8 cellular contexts compared by ENCODE assay signal in the genomic region with DNA sequence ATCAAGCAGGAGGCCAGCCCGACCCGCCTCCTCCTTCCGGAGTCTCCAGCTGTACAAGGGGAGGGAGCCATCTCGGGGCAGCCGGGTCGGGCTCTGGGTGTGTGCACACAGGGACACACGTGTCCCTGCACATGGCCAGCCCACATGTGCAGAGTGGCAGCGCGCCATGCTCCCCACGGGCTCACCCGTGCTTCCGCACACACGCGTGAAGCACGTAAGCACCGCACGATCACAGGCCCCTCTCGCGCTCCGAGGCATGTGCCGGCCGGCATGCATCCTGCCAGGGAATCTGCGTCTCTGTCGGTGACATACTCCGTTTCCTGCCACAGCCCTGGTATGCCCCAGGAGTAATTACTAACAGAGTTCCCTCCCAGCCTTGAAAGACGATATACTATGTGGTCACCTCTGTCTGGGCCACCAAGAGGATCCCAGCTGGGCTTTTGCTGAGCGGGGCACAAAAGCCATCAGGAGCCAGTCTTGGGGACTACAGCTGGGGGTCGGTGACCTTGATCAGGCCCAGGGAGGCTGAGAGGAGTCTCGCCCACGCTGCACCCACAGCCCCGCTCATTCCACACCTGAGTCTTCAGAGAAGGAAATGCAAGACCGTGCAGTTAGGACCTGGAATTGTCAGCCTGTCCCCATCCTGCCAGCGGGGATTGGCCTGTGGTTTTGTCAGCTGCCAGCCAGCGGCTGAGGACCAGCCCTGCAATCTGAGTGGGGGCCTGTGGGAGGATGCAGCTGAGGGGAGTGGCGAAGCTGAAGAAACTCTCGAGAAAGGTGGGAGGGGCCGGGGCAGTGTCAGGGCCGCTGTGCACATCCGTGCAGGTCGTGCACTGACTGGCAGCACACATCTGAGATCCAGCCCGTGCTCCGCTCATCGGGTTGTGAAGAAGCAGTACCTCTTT. TPM values are rescaled to one million over a fixed set of nuclear protein-coding genes. Genes with fewer than 3 reads are reported as not detected.
DNase-seq lines count a peak whose midpoint lies in the region; ATAC-seq, FAIRE-seq and TF ChIP-seq lines count a peak whose summit lies in the region.

No MANE protein-coding gene starts in this region.

- peak overlapping the region; percentile 59 for H3K4me3 Mint-ChIP-seq in activated naive CD4-positive, alpha-beta T cell treated with anti-CD3 and anti-CD28 coated beads for 36 hours
- H3K4me3 Mint-ChIP-seq in stimulated activated naive CD8-positive, alpha-beta T cell treated with anti-CD3 and anti-CD28 coated beads, Interleukin-15, amount 100 ng/mL, for 72 hours, result peak overlapping the region; percentile 69 to 80

- ATAC-seq in HG03064 (IDR thresholded peaks at IDR 0.05; ENCODE audit: low read depth, unreplicated experiment), result peak; percentile 45
- ATAC-seq in stimulated activated naive CD8-positive, alpha-beta T cell treated with anti-CD3 and anti-CD28 coated beads, Interleukin-15, amount 100 ng/mL, for 72 hours, result peak; percentile 67
- no peak for ATAC-seq in GM18861 (IDR thresholded peaks at IDR 0.05; ENCODE audit: unreplicated experiment)

- H3K27me3 Mint-ChIP-seq in activated naive CD4-positive, alpha-beta T cell treated with anti-CD3 and anti-CD28 coated beads for 36 hours (ENCODE audit: low read depth), result no peaks in the 10 kb centered on the region
- no peaks in the 10 kb centered on the region for H3K27me3 Mint-ChIP-seq in stimulated activated naive CD8-positive, alpha-beta T cell treated with anti-CD3 and anti-CD28 coated beads, Interleukin-15, amount 100 ng/mL, for 72 hours

- H3K27ac ChIP-seq in kidney (ENCODE audit: low read depth in 2 of 2, low read length in 2 of 2), result peak overlapping the region; percentile 32 to 72

- no peaks in the 10 kb centered on the region for H3K9me3 ChIP-seq in kidney (ENCODE audit: control insufficient read depth in 1 of 2, low read length in 2 of 2)

- H3K9ac ChIP-seq in kidney (ENCODE audit: low read length in 2 of 2), result no peak overlapping the region

- no peaks in the 10 kb centered on the region for H3K9me3 Mint-ChIP-seq in activated naive CD4-positive, alpha-beta T cell treated with anti-CD3 and anti-CD28 coated beads for 36 hours
- no peaks in the 10 kb centered on the region for H3K9me3 Mint-ChIP-seq in stimulated activated naive CD8-positive, alpha-beta T cell treated with anti-CD3 and anti-CD28 coated beads, Interleukin-15, amount 100 ng/mL, for 72 hours

- CTCF ChIA-PET in activated naive CD4-positive, alpha-beta T cell treated with anti-CD3 and anti-CD28 coated beads for 36 hours (lab: Charles Lee), result interaction anchor here (1.7 kb wide), 1 partner anchor 22 kb away, joined by 5 read pairs; no protein-coding TSS in a partner anchor

- no peaks in the 10 kb centered on the region for H3K36me3 Mint-ChIP-seq in activated naive CD4-positive, alpha-beta T cell treated with anti-CD3 and anti-CD28 coated beads for 36 hours (ENCODE audit: low read depth)

- peaks cover 55% of the 10 kb centered on the region for H3K4me1 Mint-ChIP-seq in activated naive CD4-positive, alpha-beta T cell treated with anti-CD3 and anti-CD28 coated beads for 36 hours (ENCODE audit: low read depth)
- peaks cover 70% of the 10 kb centered on the region for H3K4me1 Mint-ChIP-seq in stimulated activated naive CD8-positive, alpha-beta T cell treated with anti-CD3 and anti-CD28 coated beads, Interleukin-15, amount 100 ng/mL, for 72 hours

- H3K4me3 ChIP-seq in kidney (ENCODE audit: low read length in 2 of 2), result peak overlapping the region in 1 of 2 donors; percentile 19

- H3K4me1 ChIP-seq in kidney (ENCODE audit: control insufficient read depth in 1 of 2, insufficient read depth in 1 of 2, low read depth in 1 of 2, low read length in 2 of 2), result peaks cover 5 to 24% of the 10 kb centered on the region in 2 donors

- H3K36me3 ChIP-seq in kidney (ENCODE audit: control insufficient read depth in 1 of 2, insufficient read depth in 2 of 2, low read length in 2 of 2), result no peaks in the 10 kb centered on the region

- intact Hi-C loops in activated naive CD4-positive, alpha-beta T cell treated with anti-CD3 and anti-CD28 coated beads for 36 hours (cut with micrococcal nuclease), result loop anchor here (1.0 kb wide), 3 partner anchors 12 to 47 kb away; a partner anchor contains a TSS
- intact Hi-C loops in kidney (cut with DNase I), result no loop called here

- peak overlapping the region; percentile 37 for H3K27ac Mint-ChIP-seq in activated naive CD4-positive, alpha-beta T cell treated with anti-CD3 and anti-CD28 coated beads for 36 hours
- H3K27ac Mint-ChIP-seq in stimulated activated naive CD8-positive, alpha-beta T cell treated with anti-CD3 and anti-CD28 coated beads, Interleukin-15, amount 100 ng/mL, for 72 hours, result peak overlapping the region in 1 of 2 donors; percentile 40

- DNase-seq in DMS79 treated with DMSO at 0.1 percent for 48 hours (lab: John Stamatoyannopoulos, UW) (peak; percentile 64), SHP77 (lab: John Stamatoyannopoulos, UW) (peak; percentile 92 to 93), kidney (peak; percentile 95), D341Med (ENCODE audit: low spot score) (no peak)
- DNase-seq in activated naive CD4-positive, alpha-beta T cell treated with anti-CD3 and anti-CD28 coated beads for 36 hours, result peak; percentile 83
- peak in 1 of 2 donors; percentile 72 for DNase-seq in stimulated activated naive CD8-positive, alpha-beta T cell treated with anti-CD3 and anti-CD28 coated beads, Interleukin-15, amount 100 ng/mL, for 72 hours

- no peak for FAIRE-seq in kidney (lab: Jason Lieb, UNC)

- no peak for TF ChIP-seq CTCF in kidney (IDR thresholded peaks at IDR 0.05; ENCODE audit: borderline replicate concordance, extremely low read depth, insufficient read depth)

RNA-seq across cellular contexts. Expression of a gene that starts 11.0 kb away (rescaled TPM):
- 10 to 100 TPM; 19.7 to 22.7 TPM for total RNA-seq in activated naive CD4-positive, alpha-beta T cell treated with anti-CD3 and anti-CD28 coated beads for 36 hours
- total RNA-seq in kidney, result 18.4 TPM
- polyA plus RNA-seq in kidney (ENCODE audit: insufficient read depth, low read depth, low replicate concordance), result 5.0 TPM

RNA-seq across cellular contexts. Expression of a gene that starts 32.4 kb away (rescaled TPM):
- not detected for total RNA-seq in activated naive CD4-positive, alpha-beta T cell treated with anti-CD3 and anti-CD28 coated beads for 36 hours
- not detected for total RNA-seq in kidney
- polyA plus RNA-seq in kidney (ENCODE audit: insufficient read depth, low read depth, low replicate concordance), result not detected

RNA-seq across cellular contexts. Expression of a gene that starts 46.7 kb away (rescaled TPM):
- 10 to 100 TPM; 26.8 to 27.3 TPM for total RNA-seq in activated naive CD4-positive, alpha-beta T cell treated with anti-CD3 and anti-CD28 coated beads for 36 hours
- 23.7 TPM for total RNA-seq in kidney
- polyA plus RNA-seq in kidney (ENCODE audit: insufficient read depth, low read depth, low replicate concordance), result 18.7 TPM

RNA-seq across cellular contexts. Expression of a gene that starts 50.2 kb away (rescaled TPM):
- total RNA-seq in activated naive CD4-positive, alpha-beta T cell treated with anti-CD3 and anti-CD28 coated beads for 36 hours, result 1 to 10 TPM; 6.6 to 9.4 TPM
- total RNA-seq in kidney, result 27.8 TPM
- 6.1 TPM for polyA plus RNA-seq in kidney (ENCODE audit: insufficient read depth, low read depth, low replicate concordance)
